Comparison of ENCODE assay signal across 19 cellular contexts in the genomic region with DNA sequence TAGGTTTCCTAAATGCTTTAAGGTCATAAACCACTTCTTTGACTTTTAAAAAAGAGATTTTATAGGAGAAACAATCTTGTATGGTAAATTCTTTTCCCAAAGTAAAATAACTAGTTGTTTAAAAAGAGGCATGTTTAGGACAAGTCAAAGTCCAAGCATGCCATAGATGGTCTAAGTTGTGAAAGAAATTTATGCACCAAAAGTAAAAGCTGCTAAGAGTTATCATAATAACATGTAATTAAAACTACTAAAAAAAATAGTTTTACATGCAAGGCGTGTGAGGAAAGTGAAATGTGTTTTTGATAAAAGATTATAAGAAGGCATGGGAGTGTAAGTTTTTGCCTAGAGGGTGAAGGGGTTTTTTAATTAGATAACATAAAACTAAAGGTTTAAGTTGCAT. TPM values are rescaled to one million over a fixed set of nuclear protein-coding genes. Genes with fewer than 3 reads are reported as not detected.
A peak's percentile ranks its signal among the peaks of the same experiment; 100 is the strongest.
DNase-seq lines count a peak whose midpoint lies in the region; ATAC-seq, FAIRE-seq and TF ChIP-seq lines count a peak whose summit lies in the region.
"Had no signal": no experiment of that assay in that cellular context is flagged by ENCODE, and none has a peak within 500 bp of the region (broad histone marks: within the 10 kb centered on the region; RNA-seq: fewer than 3 reads in every experiment).

No MANE protein-coding gene starts in this region.

- H3K27me3 ChIP-seq in GM23248 (replicated peaks; ENCODE audit: insufficient read depth) = no peaks in the 10 kb centered on the region
- H3K27me3 ChIP-seq in fibroblast of lung (ENCODE audit: control insufficient read depth, insufficient read depth, low read length) = no peaks in the 10 kb centered on the region
- no peaks in the 10 kb centered on the region for H3K27me3 ChIP-seq in Caco-2 (replicated peaks; ENCODE audit: control insufficient read depth, insufficient read depth, low read length)
- H3K27me3 ChIP-seq: breast epithelium, stomach had no signal

- FAIRE-seq in A204.1 (lab: Jason Lieb, UNC) = peak; percentile 53

- TF ChIP-seq CTCF in fibroblast of lung (conservative IDR thresholded peaks at IDR 0.05 in 1 of 2, IDR thresholded peaks at IDR 0.05 in 1 of 2; ENCODE audit: low read depth in 1 of 2, low read length in 2 of 2) (no peak), Caco-2 (IDR thresholded peaks at IDR 0.05; ENCODE audit: insufficient read depth in 1 of 2, low read depth in 1 of 2, low read length in 1 of 2, severe bottlenecking in 1 of 2, unreplicated experiment in 1 of 2) (no peak)

- H3K27ac ChIP-seq in GM23248 = no peak overlapping the region
- H3K27ac ChIP-seq in fibroblast of lung (ENCODE audit: insufficient read depth, low read length) = no peak overlapping the region
- H3K27ac ChIP-seq: breast epithelium, lower lobe of right lung, stomach had no signal

- H4K20me1 ChIP-seq in GM23248 (ENCODE audit: insufficient read depth) = peaks cover 12% of the 10 kb centered on the region; the same call in 1 of the 2 replicates
- H4K20me1 ChIP-seq in fibroblast of lung (ENCODE audit: control insufficient read depth, extremely low read depth, insufficient read depth, low read length) = no peaks in the 10 kb centered on the region

- H3K4me3 Mint-ChIP-seq in Caco-2 (ENCODE audit: unreplicated experiment) = no peak overlapping the region
- H3K4me3 Mint-ChIP-seq: activated naive CD4-positive, alpha-beta T cell treated with anti-CD3 and anti-CD28 coated beads, Interleukin-2, amount 50 U/mL, for 24 hours; natural killer cell had no signal

- H3K4me2 ChIP-seq in GM23248 (ENCODE audit: unreplicated experiment) (no peak overlapping the region), fibroblast of lung (ENCODE audit: extremely low read depth, insufficient read depth, low read length) (no peak overlapping the region)

- no peak overlapping the region for H3K4me3 ChIP-seq in GM23248
- no peak overlapping the region for H3K4me3 ChIP-seq in fibroblast of lung (replicated peaks in 1 of 4; ENCODE audit: control extremely low read depth in 1 of 4, insufficient read depth in 1 of 4, low read depth in 3 of 4, low read length in 4 of 4)
- no peak overlapping the region for H3K4me3 ChIP-seq in Caco-2 (ENCODE audit: low read depth, low read length)
- H3K4me3 ChIP-seq: breast epithelium, lower lobe of right lung, stomach had no signal

- peaks cover 100% of the 10 kb centered on the region for H3K79me2 ChIP-seq in GM23248 (ENCODE audit: insufficient read depth)
- H3K79me2 ChIP-seq in fibroblast of lung (ENCODE audit: control insufficient read depth, insufficient read depth, low read length) = no peaks in the 10 kb centered on the region

- no TSS peak for BruUV-seq in Caco-2 (replicated peaks; lab: Mats Ljungman, UMichigan)

- POLR2A ChIA-PET in Caco-2 (lab: Charles Lee) = no interaction called here

- no peak overlapping the region for H3K27ac Mint-ChIP-seq in Caco-2 (ENCODE audit: unreplicated experiment)
- H3K27ac Mint-ChIP-seq: activated naive CD4-positive, alpha-beta T cell treated with anti-CD3 and anti-CD28 coated beads, Interleukin-2, amount 50 U/mL, for 24 hours; natural killer cell had no signal

- DNase-seq in GM23248 (peak; percentile 8), NCI-H226 (peak; percentile 27), fibroblast of lung (ENCODE audit: low read depth in 2 of 2) (peak; percentile 23 to 31), hepatic stellate cell (ENCODE audit: low spot score) (no peak), left ventricle myocardium superior (no peak), Caco-2 (no peak)
- DNase-seq: activated CD4-positive, alpha-beta T cell treated with anti-CD3 and anti-CD28 coated beads for 48 hours; effector CD8-positive, alpha-beta T cell; lower lobe of right lung; natural killer cell; NCI-H1048; NCI-H2171; SIG-M5; stimulated activated CD4-positive, alpha-beta T cell treated with anti-CD3 and anti-CD28 coated beads, Interleukin-15, amount 100 ng/mL, for 24 hours; stomach had no signal

- H3K27me3 Mint-ChIP-seq in Caco-2 (ENCODE audit: insufficient read depth, unreplicated experiment) = no peaks in the 10 kb centered on the region
- H3K27me3 Mint-ChIP-seq: activated naive CD4-positive, alpha-beta T cell treated with anti-CD3 and anti-CD28 coated beads, Interleukin-2, amount 50 U/mL, for 24 hours had no signal

- H3K36me3 ChIP-seq in GM23248 (ENCODE audit: low read depth) = 0 out of 2 replicates have a peak, but pooled peaks cover 4% of the 10 kb centered on the region
- H3K36me3 ChIP-seq in fibroblast of lung (ENCODE audit: control insufficient read depth, insufficient read depth, low read length) = no peaks in the 10 kb centered on the region
- H3K36me3 ChIP-seq in Caco-2 (ENCODE audit: control insufficient read depth, insufficient read depth, low read length) = peaks cover 2% of the 10 kb centered on the region; the same call in 1 of the 2 replicates
- H3K36me3 ChIP-seq: breast epithelium, lower lobe of right lung, stomach had no signal

- H3K36me3 Mint-ChIP-seq in Caco-2 (ENCODE audit: insufficient read depth, unreplicated experiment) = peaks cover 4% of the 10 kb centered on the region
- H3K36me3 Mint-ChIP-seq: natural killer cell had no signal

- intact Hi-C loops in left ventricle myocardium superior (cut with micrococcal nuclease) (loop anchor here (10.0 kb wide), 1 partner anchor 61 kb away; no protein-coding TSS in a partner anchor), Caco-2 (cut with micrococcal nuclease; ENCODE audit: unreplicated experiment) (no loop called here)

- CTCF ChIA-PET in Caco-2 (lab: Charles Lee) = no interaction called here

- peaks cover 41% of the 10 kb centered on the region for H3K9me3 Mint-ChIP-seq in Caco-2 (ENCODE audit: unreplicated experiment)

- in situ Hi-C loops in GM23248 (cut with MboI) = no loop called here

- ATAC-seq in left ventricle myocardium superior (no peak), HG03025 (IDR thresholded peaks at IDR 0.05; ENCODE audit: low FRiP score, unreplicated experiment) (no peak)
- ATAC-seq: lower lobe of right lung, natural killer cell had no signal

- no peak overlapping the region for H2AFZ ChIP-seq in GM23248
- H2AFZ ChIP-seq in fibroblast of lung (ENCODE audit: low read length) = no peak overlapping the region

- H3K4me1 Mint-ChIP-seq in Caco-2 (ENCODE audit: low read depth, unreplicated experiment) = no peaks in the 10 kb centered on the region

- no peaks in the 10 kb centered on the region for H3F3A ChIP-seq in GM23248 (ENCODE audit: insufficient read depth)

- H3K9ac ChIP-seq in GM23248 (no peak overlapping the region), fibroblast of lung (ENCODE audit: insufficient read depth, low read length) (no peak overlapping the region)

- H3K4me1 ChIP-seq in GM23248 (ENCODE audit: insufficient read depth) = no peaks in the 10 kb centered on the region
- no peaks in the 10 kb centered on the region for H3K4me1 ChIP-seq in fibroblast of lung (ENCODE audit: control insufficient read depth, extremely low read depth, insufficient read depth, low read length)
- H3K4me1 ChIP-seq in Caco-2 = no peaks in the 10 kb centered on the region
- H3K4me1 ChIP-seq: breast epithelium, lower lobe of right lung, stomach had no signal

- H3K9me3 ChIP-seq in GM23248 (ENCODE audit: low read depth) (no peaks in the 10 kb centered on the region), fibroblast of lung (ENCODE audit: control insufficient read depth, insufficient read depth, low read depth, low read length) (no peaks in the 10 kb centered on the region), Caco-2 (peaks cover 29% of the 10 kb centered on the region)

- WGBS in GM23248 (ENCODE audit: low coverage in 1 of 2, low lambda C conversion rate in 2 of 2, missing lambda C conversion rate in 2 of 2), 2 experiments = 89 to 94% methylated on average over 1 of the region's 1 CpG

- no peaks in the 10 kb centered on the region for H3K9me2 ChIP-seq in GM23248 (ENCODE audit: insufficient read depth)

RNA-seq across cellular contexts. Expression of a gene that starts 22.5 kb away (rescaled TPM):
- 13.5 and 14.2 TPM in 2 replicates for total RNA-seq in GM23248 (2014; rRNA removed; shearing (Covaris generic))
- polyA plus RNA-seq in GM23248 (2016; fragmentation: Nextera tagmentation; extraction: Ambion mirVana) (24.5 and 24.9 TPM in 2 replicates), fibroblast of lung (14.2 and 14.4 TPM in 2 replicates)
- total RNA-seq in fibroblast of lung (15.2 and 17.5 TPM in 2 replicates), left ventricle myocardium superior (52.0 TPM), Caco-2 (2022) (17.1 and 17.4 TPM in 2 replicates)
- 10.9 and 11.2 TPM in 2 replicates for polyA plus RNA-seq in fibroblast of lung (2012)
- 11.5 and 12.1 TPM in 2 replicates for polyA minus RNA-seq in fibroblast of lung (ENCODE audit: low replicate concordance)

RNA-seq across cellular contexts. Expression of a gene that starts 22.6 kb away (rescaled TPM):
- total RNA-seq in GM23248 (2014; rRNA removed; shearing (Covaris generic)) = 15.2 and 18.5 TPM in 2 replicates
- 39.4 and 41.8 TPM in 2 replicates for polyA plus RNA-seq in GM23248 (2016; fragmentation: Nextera tagmentation; extraction: Ambion mirVana)
- 15.9 and 17.2 TPM in 2 replicates for total RNA-seq in fibroblast of lung
- polyA plus RNA-seq in fibroblast of lung = 16.0 and 18.2 TPM in 2 replicates
- polyA plus RNA-seq in fibroblast of lung (2012) = 16.5 and 18.8 TPM in 2 replicates
- 9.3 and 12.5 TPM in 2 replicates for polyA minus RNA-seq in fibroblast of lung (ENCODE audit: low replicate concordance)
- total RNA-seq in left ventricle myocardium superior = 20.0 TPM
- 34.2 and 36.5 TPM in 2 replicates for total RNA-seq in Caco-2 (2022)

Comparison
In these comparisons a context has a peak if more than half of its experiments do, and no peak if none do; other contexts are left out.
1. DNase-seq: peak in GM23248 (single experiment), NCI-H226 (single experiment) and fibroblast of lung (2 of 2); none in hepatic stellate cell (single experiment), left ventricle myocardium superior (single experiment) and Caco-2 (0 of 2).